1 cellular context compared by ENCODE assay signal in genomic region chr4:98387345-98388017, GRCh38.
TF ChIP-seq lines count a peak whose summit lies in the region.

No MANE protein-coding gene starts in this region.

TF ChIP-seq in SK-N-SH treated with all-trans-retinoic acid at 6 μM for 48 hours, 23 proteins besides CTCF, POLR2A, EP300 and RAD21 (continued from another document):
- no peak for TF ChIP-seq PATZ1 (CRISPR knock-in tag; IDR thresholded peaks at IDR 0.05; ENCODE audit: borderline replicate concordance)
- TF ChIP-seq ZNF565 (CRISPR knock-in tag; conservative IDR thresholded peaks at IDR 0.05; ENCODE audit: low read depth), result no peak
